Comparison of ENCODE assay signal across 8 cellular contexts in the genomic region with DNA sequence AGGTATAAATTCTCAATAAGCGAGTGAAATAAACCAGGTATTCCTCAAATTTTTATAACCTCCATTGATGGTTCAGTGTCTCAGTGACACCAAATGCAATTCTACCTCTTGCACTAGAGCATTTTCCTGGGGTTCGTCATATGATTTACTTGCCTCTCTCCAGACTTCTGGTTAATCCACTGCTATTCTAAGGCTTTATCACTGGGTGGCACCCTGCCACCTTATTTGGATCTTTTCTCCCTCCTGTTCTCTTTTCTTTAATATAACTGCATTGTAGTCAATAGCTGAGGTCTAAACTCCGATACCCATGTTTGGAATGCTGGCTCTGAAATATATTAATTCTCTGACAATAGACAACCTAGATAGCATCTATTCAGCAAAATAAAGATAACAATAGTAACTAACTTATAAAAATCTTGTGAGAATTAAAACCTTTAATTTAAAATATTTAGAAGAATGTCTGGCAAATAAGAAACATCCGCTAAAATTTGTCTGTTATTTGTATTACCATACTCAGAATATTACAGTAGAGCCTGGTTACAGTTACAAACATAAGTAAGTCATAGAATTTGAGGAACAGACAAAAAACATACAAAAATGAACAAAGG.
DNase-seq lines count a peak whose midpoint lies in the region; ATAC-seq, FAIRE-seq and TF ChIP-seq lines count a peak whose summit lies in the region.

No MANE protein-coding gene starts in this region.

- no peak for FAIRE-seq in GM12878 (lab: Jason Lieb, UNC)

- intact Hi-C loops in GM12878 (cut with micrococcal nuclease; ENCODE audit: unreplicated experiment) = no loop called here

- no peak overlapping the region for H3K9ac ChIP-seq in GM12878 (ENCODE audit: control insufficient read depth, insufficient read depth, low read length)

- H3K9me3 Mint-ChIP-seq in HFFc6 (peaks cover 5% of the 10 kb centered on the region; the same call in 1 of the 2 replicates), mesothelial cell of epicardium (peaks cover 4% of the 10 kb centered on the region)

- no peaks in the 10 kb centered on the region for H3K79me2 ChIP-seq in GM12878 (ENCODE audit: control insufficient read depth, insufficient read depth, low read length)

- RAD21 ChIA-PET in GM12878 (lab: Charles Lee; ENCODE audit: unreplicated experiment) = no interaction called here

- CTCF ChIA-PET in GM12878 (lab: Yijun Ruan, JAX) = no interaction called here

- peak; percentile 32; the same call in 1 of the 2 replicates for TF ChIP-seq CTCF in HFFc6 (IDR thresholded peaks at IDR 0.05)
- TF ChIP-seq CTCF in GM12878 (IDR thresholded peaks at IDR 0.05 in 2 of 3, conservative IDR thresholded peaks at IDR 0.05 in 1 of 3; ENCODE audit: control insufficient read depth in 2 of 3, extremely low read depth in 1 of 3, insufficient read depth in 1 of 3, low read depth in 3 of 3, low read length in 3 of 3) = peak; percentile 37 to 47 (median 46); a peak in 5 of 6 replicates
- no peak for TF ChIP-seq CTCF in mesothelial cell of epicardium (IDR thresholded peaks at IDR 0.05; ENCODE audit: unreplicated experiment)

- WGBS in GM12878 (ENCODE audit: insufficient coverage, insufficient replicate concordance, low lambda C conversion rate, missing lambda C conversion rate) = 51% methylated on average over 4 of the region's 4 CpGs

- ATAC-seq in GM12878 = peak; percentile 47; the same call in 2 of the 3 replicates
- no peak for ATAC-seq in GM21619 (IDR thresholded peaks at IDR 0.05; ENCODE audit: unreplicated experiment)
- no peak for ATAC-seq in GM21717 (IDR thresholded peaks at IDR 0.05; ENCODE audit: unreplicated experiment)

- no peaks in the 10 kb centered on the region for H3K27me3 Mint-ChIP-seq in HFFc6 (ENCODE audit: insufficient read depth)
- H3K27me3 Mint-ChIP-seq in mesothelial cell of epicardium (ENCODE audit: low read depth) = no peaks in the 10 kb centered on the region

- no peaks in the 10 kb centered on the region for H3K4me1 Mint-ChIP-seq in HFFc6 (ENCODE audit: low read depth)
- peaks cover 53% of the 10 kb centered on the region for H3K4me1 Mint-ChIP-seq in mesothelial cell of epicardium

- TF ChIP-seq EP300 in GM12878 (IDR thresholded peaks at IDR 0.05; ENCODE audit: borderline replicate concordance in 1 of 2, control insufficient read depth in 1 of 2, low read depth in 2 of 2, low read length in 2 of 2) = no peak

- no TSS peak for BruUV-seq in GM12878 (replicated peaks; lab: Mats Ljungman, UMichigan)

- H3K4me2 ChIP-seq in GM12878 (ENCODE audit: control insufficient read depth, insufficient read depth) = no peak overlapping the region

- H2AFZ ChIP-seq in GM12878 (ENCODE audit: control insufficient read depth, low read depth, low read length) = no peak overlapping the region

- no peaks in the 10 kb centered on the region for H3K36me3 ChIP-seq in GM12878 (ENCODE audit: control insufficient read depth in 2 of 2, insufficient read depth in 2 of 2, low read length in 1 of 2)

- H3K27me3 ChIP-seq in GM12878 (replicated peaks in 1 of 2; ENCODE audit: control insufficient read depth in 2 of 2, insufficient read depth in 2 of 2, low read length in 1 of 2) = no peaks in the 10 kb centered on the region

- no peak overlapping the region for H3K4me3 Mint-ChIP-seq in HFFc6
- H3K4me3 Mint-ChIP-seq in mesothelial cell of epicardium = no peak overlapping the region

- no peak overlapping the region for H3K4me3 ChIP-seq in GM12878

- in situ Hi-C loops in GM12878 (cut with MboI) = no loop called here

- DNase-seq in AG08395 (ENCODE audit: low spot score) (peak; percentile 38), HFFc6 (peak; percentile 15), NCI-H510A (lab: John Stamatoyannopoulos, UW) (peak; percentile 4), GM12878 (ENCODE audit: low read depth, low spot score) (no peak), mesothelial cell of epicardium (ENCODE audit: low spot score in 2 of 2, unreplicated experiment in 2 of 2) (peak in 1 of 2 experiments; percentile 55), GF-D8 (lab: John Stamatoyannopoulos, UW) (no peak)

- no peak for TF ChIP-seq POLR2A in GM12878 (IDR thresholded peaks at IDR 0.05; ENCODE audit: low read depth, low read length)

- POLR2A ChIA-PET in GM12878 (lab: Charles Lee) = no interaction called here

- SMC1A ChIA-PET in GM12878 (lab: Charles Lee; ENCODE audit: uncharacterized antibody, unreplicated experiment) = interaction anchor here (0.6 to 1.1 kb wide), 2 partner anchors 35 to 663 kb away, joined by 3 read pairs; no protein-coding TSS in a partner anchor

- TF ChIP-seq RAD21 in GM12878 (IDR thresholded peaks at IDR 0.05; ENCODE audit: insufficient read depth, low read depth, low read length) = peak; percentile 58; the same call in 1 of the 2 replicates

- H4K20me1 ChIP-seq in GM12878 (ENCODE audit: control insufficient read depth, insufficient read depth) = no peaks in the 10 kb centered on the region

- H3K4me1 ChIP-seq in GM12878 (ENCODE audit: control insufficient read depth, insufficient read depth, low read length) = no peaks in the 10 kb centered on the region

- H3K9me3 ChIP-seq in GM12878 (replicated peaks; ENCODE audit: control insufficient read depth, insufficient read depth, low read length) = no peaks in the 10 kb centered on the region

- no peak overlapping the region for H3K27ac Mint-ChIP-seq in HFFc6
- H3K27ac Mint-ChIP-seq in mesothelial cell of epicardium = peak overlapping the region; percentile 8

- H3K27ac ChIP-seq in GM12878 (ENCODE audit: control insufficient read depth, insufficient read depth) = no peak overlapping the region

- H3K36me3 Mint-ChIP-seq in HFFc6 (ENCODE audit: low read depth) = no peaks in the 10 kb centered on the region
- H3K36me3 Mint-ChIP-seq in mesothelial cell of epicardium = no peaks in the 10 kb centered on the region

TF ChIP-seq in GM12878, 131 proteins besides CTCF, POLR2A, EP300 and RAD21:
- TF ChIP-seq PML (IDR thresholded peaks at IDR 0.05; ENCODE audit: low read length) (no peak), HDAC6 (IDR thresholded peaks at IDR 0.05; ENCODE audit: unreplicated experiment) (no peak), NR2C2 (IDR thresholded peaks at IDR 0.05; ENCODE audit: borderline replicate concordance, control insufficient read depth, insufficient read length, low read depth) (no peak), SMC3 (IDR thresholded peaks at IDR 0.05; ENCODE audit: borderline replicate concordance, low read length) (peak; percentile 16; the same call in 1 of the 2 replicates), BACH1 (IDR thresholded peaks at IDR 0.05; ENCODE audit: borderline replicate concordance) (no peak)
- TF ChIP-seq, protein P1, sequence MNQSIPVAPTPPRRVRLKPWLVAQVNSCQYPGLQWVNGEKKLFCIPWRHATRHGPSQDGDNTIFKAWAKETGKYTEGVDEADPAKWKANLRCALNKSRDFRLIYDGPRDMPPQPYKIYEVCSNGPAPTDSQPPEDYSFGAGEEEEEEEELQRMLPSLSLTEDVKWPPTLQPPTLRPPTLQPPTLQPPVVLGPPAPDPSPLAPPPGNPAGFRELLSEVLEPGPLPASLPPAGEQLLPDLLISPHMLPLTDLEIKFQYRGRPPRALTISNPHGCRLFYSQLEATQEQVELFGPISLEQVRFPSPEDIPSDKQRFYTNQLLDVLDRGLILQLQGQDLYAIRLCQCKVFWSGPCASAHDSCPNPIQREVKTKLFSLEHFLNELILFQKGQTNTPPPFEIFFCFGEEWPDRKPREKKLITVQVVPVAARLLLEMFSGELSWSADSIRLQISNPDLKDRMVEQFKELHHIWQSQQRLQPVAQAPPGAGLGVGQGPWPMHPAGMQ (IDR thresholded peaks at IDR 0.05; ENCODE audit: borderline replicate concordance) = no peak

Comparison
In these comparisons a context has a peak if more than half of its experiments do, and no peak if none do; other contexts are left out.
1. DNase-seq: peak in AG08395 (single experiment), HFFc6 (single experiment) and NCI-H510A (single experiment); none in GM12878 (single experiment) and GF-D8 (single experiment).